9 cellular contexts compared by ENCODE assay signal in genomic region chr11:18310800-18311340, GRCh38. TPM values are rescaled to one million over a fixed set of nuclear protein-coding genes. Genes with fewer than 3 reads are reported as not detected.
DNase-seq lines count a peak whose midpoint lies in the region; ATAC-seq and TF ChIP-seq lines count a peak whose summit lies in the region.
"Had no signal": no experiment of that assay in that cellular context is flagged by ENCODE, and none has a peak within 500 bp of the region (broad histone marks: within the 10 kb centered on the region; RNA-seq: fewer than 3 reads in every experiment).

No MANE protein-coding gene starts in this region.

- CTCF ChIA-PET in MCF 10A (lab: Yijun Ruan, JAX): interaction anchor here (0.5 to 5.9 kb wide), 6 partner anchors 10 to 129 kb away, joined by 3 to 27 read pairs (median 3); no protein-coding TSS in a partner anchor

- H3K27ac Mint-ChIP-seq in MCF 10A (ENCODE audit: low read depth, unreplicated experiment): peak overlapping the region; percentile 96

- H3K4me3 ChIP-seq in HL-60 (replicated peaks; ENCODE audit: insufficient read depth, low read length): no peak overlapping the region
- no peak overlapping the region for H3K4me3 ChIP-seq in tibial nerve

- H3K9me3 ChIP-seq in tibial nerve: no peaks in the 10 kb centered on the region

- peak; percentile 66 for ATAC-seq in GM19395 (IDR thresholded peaks at IDR 0.05; ENCODE audit: unreplicated experiment)
- ATAC-seq: activated CD4-positive, CD25-positive, alpha-beta regulatory T cell treated with anti-CD3 and anti-CD28 coated beads, Interleukin-2, amount 50 U/mL, for 24 hours had no signal

- peaks cover 63% of the 10 kb centered on the region for H3K4me1 Mint-ChIP-seq in MCF 10A (ENCODE audit: insufficient read depth, unreplicated experiment)

- BruUV-seq in MCF 10A (replicated peaks; lab: Mats Ljungman, UMichigan): no TSS peak

- peaks cover 68% of the 10 kb centered on the region for H3K36me3 Mint-ChIP-seq in MCF 10A (ENCODE audit: insufficient read depth, unreplicated experiment)

- H3K4me1 ChIP-seq in tibial nerve: peaks cover 0 to 58% (median 30%) of the 10 kb centered on the region in 4 donors

- TF ChIP-seq POLR2A in tibial nerve (IDR thresholded peaks at IDR 0.05): no peak

- 76 to 80% methylated on average over 6 of the region's 6 CpGs for WGBS in tibial nerve, 2 donors

- POLR2A ChIA-PET in MCF 10A (lab: Yijun Ruan, JAX): interaction anchor here (0.7 to 12.1 kb wide), 14 partner anchors 10 to 1061 kb away, joined by 3 to 239 read pairs (median 4); partner anchors contain the start of genes GTF2H1, HPS5, LDHA and SPTY2D1

- peaks cover 0 to 49% (median 0%) of the 10 kb centered on the region in 3 donors for H3K36me3 ChIP-seq in tibial nerve

- H3K9me3 Mint-ChIP-seq in MCF 10A (ENCODE audit: unreplicated experiment): no peaks in the 10 kb centered on the region

- no peak for TF ChIP-seq EP300 in tibial nerve (IDR thresholded peaks at IDR 0.05)

- no peaks in the 10 kb centered on the region for H3K27me3 ChIP-seq in HL-60 (ENCODE audit: insufficient read depth, poor library complexity, severe bottlenecking)
- no peaks in the 10 kb centered on the region for H3K27me3 ChIP-seq in tibial nerve

- TF ChIP-seq CTCF in HL-60 (IDR thresholded peaks at IDR 0.05; ENCODE audit: insufficient read depth, low read length) (no peak), MCF 10A (IDR thresholded peaks at IDR 0.05; ENCODE audit: unreplicated experiment) (no peak), tibial nerve (IDR thresholded peaks at IDR 0.05) (no peak)

- H3K27me3 Mint-ChIP-seq in MCF 10A (ENCODE audit: insufficient read depth, unreplicated experiment): no peaks in the 10 kb centered on the region

- H3K27ac ChIP-seq in HL-60 (replicated peaks) (peak overlapping the region; percentile 59), tibial nerve (peak overlapping the region; percentile 66 to 95 (median 88))

- peak overlapping the region; percentile 60 for H3K4me3 Mint-ChIP-seq in MCF 10A (ENCODE audit: unreplicated experiment)

- intact Hi-C loops in MCF 10A (cut with micrococcal nuclease): loop anchor here (5.0 kb wide), 1 partner anchor 204 kb away; the partner anchor contains the start of gene SAAL1

- DNase-seq in HL-60 (ENCODE audit: low read depth in 1 of 2, low spot score in 1 of 2) (peak in 1 of 2 experiments; percentile 80), MCF 10A (ENCODE audit: unreplicated experiment) (peak; percentile 88), tibial nerve (ENCODE audit: low spot score in 2 of 2) (no peak), T-helper 1 cell (no peak), AG08395 (ENCODE audit: low spot score) (no peak)
- no peak for DNase-seq in activated CD4-positive, alpha-beta T cell treated with anti-CD3 and anti-CD28 coated beads, Interleukin-2, amount 50 U/mL, for 4 hours
- DNase-seq: NCI-H510A had no signal

RNA-seq across cellular contexts. Expression of gene HPS5, which starts 11.1 kb away (rescaled TPM):
- 23.6 and 31.8 TPM in 2 replicates for total RNA-seq in MCF 10A (2022)
- 100 to 1,000 TPM in 1 of 4 donors, 10 to 100 TPM in 3; 42.6 to 101 (median 65.2) TPM for total RNA-seq in tibial nerve

RNA-seq across cellular contexts. Expression of gene GTF2H1, which starts 11.5 kb away (rescaled TPM):
- total RNA-seq in MCF 10A (2022) (60.9 and 83.4 TPM in 2 replicates), tibial nerve (10 to 100 TPM; 38.7 to 62.2 (median 53.4) TPM)

RNA-seq across cellular contexts. Expression of gene SAA1, which starts 44.8 kb away (rescaled TPM):
- total RNA-seq in MCF 10A (2022): 45.5 and 55.7 TPM in 2 replicates
- total RNA-seq in tibial nerve: 10 to 100 TPM in 3 of 4 donors, 1 to 10 TPM in 1; 7.8 to 58.8 (median 16.6) TPM
